8 cellular contexts compared by ENCODE assay signal in the genomic region with DNA sequence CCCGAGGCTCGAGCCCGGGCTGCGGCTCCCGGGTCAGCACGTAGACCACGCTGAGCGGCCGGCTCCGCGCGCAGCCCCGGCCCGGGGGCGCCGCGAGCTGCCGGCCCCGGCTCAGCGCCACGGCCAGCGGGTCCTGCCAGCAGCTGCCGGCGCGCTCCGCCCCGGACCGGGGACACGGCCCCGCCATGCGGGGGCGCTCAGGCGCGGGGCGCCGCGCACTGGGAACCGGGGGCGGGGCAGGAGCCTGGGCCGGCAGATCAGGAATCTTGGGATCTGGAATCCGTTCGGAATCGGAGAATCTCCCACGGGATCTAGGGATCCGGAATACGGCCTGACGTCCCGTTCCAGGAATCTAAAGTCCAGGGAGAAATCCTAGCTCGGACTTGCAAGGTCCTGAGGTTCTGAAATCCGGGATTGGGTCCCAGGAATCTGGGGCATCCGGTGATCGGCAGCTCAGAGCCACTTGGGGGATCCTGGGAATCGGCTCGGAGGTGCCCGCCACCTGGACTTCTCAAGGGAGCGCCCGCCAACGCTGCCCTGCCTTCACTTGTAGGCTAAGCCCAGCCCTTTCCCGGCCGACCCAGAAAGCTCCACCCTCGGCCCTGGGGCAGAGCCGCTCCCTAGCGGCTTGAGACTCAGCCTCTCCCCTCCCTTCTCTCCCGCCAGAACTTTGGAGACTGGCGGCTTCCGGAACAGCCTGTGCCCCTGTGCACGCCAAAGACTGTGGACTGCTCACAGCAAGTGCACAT. TPM values are rescaled to one million over a fixed set of nuclear protein-coding genes. Genes with fewer than 3 reads are reported as not detected.
DNase-seq lines count a peak whose midpoint lies in the region; ATAC-seq and TF ChIP-seq lines count a peak whose summit lies in the region.

A gene with protein sequence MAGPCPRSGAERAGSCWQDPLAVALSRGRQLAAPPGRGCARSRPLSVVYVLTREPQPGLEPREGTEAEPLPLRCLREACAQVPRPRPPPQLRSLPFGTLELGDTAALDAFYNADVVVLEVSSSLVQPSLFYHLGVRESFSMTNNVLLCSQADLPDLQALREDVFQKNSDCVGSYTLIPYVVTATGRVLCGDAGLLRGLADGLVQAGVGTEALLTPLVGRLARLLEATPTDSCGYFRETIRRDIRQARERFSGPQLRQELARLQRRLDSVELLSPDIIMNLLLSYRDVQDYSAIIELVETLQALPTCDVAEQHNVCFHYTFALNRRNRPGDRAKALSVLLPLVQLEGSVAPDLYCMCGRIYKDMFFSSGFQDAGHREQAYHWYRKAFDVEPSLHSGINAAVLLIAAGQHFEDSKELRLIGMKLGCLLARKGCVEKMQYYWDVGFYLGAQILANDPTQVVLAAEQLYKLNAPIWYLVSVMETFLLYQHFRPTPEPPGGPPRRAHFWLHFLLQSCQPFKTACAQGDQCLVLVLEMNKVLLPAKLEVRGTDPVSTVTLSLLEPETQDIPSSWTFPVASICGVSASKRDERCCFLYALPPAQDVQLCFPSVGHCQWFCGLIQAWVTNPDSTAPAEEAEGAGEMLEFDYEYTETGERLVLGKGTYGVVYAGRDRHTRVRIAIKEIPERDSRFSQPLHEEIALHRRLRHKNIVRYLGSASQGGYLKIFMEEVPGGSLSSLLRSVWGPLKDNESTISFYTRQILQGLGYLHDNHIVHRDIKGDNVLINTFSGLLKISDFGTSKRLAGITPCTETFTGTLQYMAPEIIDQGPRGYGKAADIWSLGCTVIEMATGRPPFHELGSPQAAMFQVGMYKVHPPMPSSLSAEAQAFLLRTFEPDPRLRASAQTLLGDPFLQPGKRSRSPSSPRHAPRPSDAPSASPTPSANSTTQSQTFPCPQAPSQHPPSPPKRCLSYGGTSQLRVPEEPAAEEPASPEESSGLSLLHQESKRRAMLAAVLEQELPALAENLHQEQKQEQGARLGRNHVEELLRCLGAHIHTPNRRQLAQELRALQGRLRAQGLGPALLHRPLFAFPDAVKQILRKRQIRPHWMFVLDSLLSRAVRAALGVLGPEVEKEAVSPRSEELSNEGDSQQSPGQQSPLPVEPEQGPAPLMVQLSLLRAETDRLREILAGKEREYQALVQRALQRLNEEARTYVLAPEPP (N-terminal part only) (minus strand): TSS at position 551 of the 749 bp plus-strand sequence. CDS start 364 bp downstream, at position 187.

- peak; percentile 61 for DNase-seq in SIG-M5 treated with dmso at 0.1 percent for 504 hours (lab: John Stamatoyannopoulos, UW; ENCODE audit: unreplicated experiment)
- DNase-seq in SIG-M5 (lab: John Stamatoyannopoulos, UW): no peak
- peak; percentile 88 for DNase-seq in HPDE6-E6E7 (ENCODE audit: extremely low spot score)
- peak; percentile 59 for DNase-seq in NOMO-1 treated with DMSO at 0.1 percent for 48 hours (lab: John Stamatoyannopoulos, UW; ENCODE audit: unreplicated experiment)
- DNase-seq in activated effector memory CD4-positive, alpha-beta T cell treated with anti-CD3 and anti-CD28 coated beads, Interleukin-2, amount 50 U/mL, for 16 hours: peak; percentile 78
- peak; percentile 76 for DNase-seq in fibroblast of villous mesenchyme (ENCODE audit: low read depth)
- peak in 6 of 9 donors; percentile 20 to 71 (median 32) for DNase-seq in naive thymus-derived CD4-positive, alpha-beta T cell
- DNase-seq in tibial nerve (ENCODE audit: low spot score in 2 of 2): peak; percentile 83 to 85

- peaks cover 13 to 17% of the 10 kb centered on the region in 2 donors for H3K4me1 ChIP-seq in naive thymus-derived CD4-positive, alpha-beta T cell (ENCODE audit: control insufficient read depth in 2 of 2, insufficient read depth in 2 of 2, low read length in 2 of 2)
- peaks cover 0 to 52% (median 33%) of the 10 kb centered on the region in 4 donors for H3K4me1 ChIP-seq in tibial nerve

- peak; percentile 34 to 93 for TF ChIP-seq EP300 in tibial nerve (IDR thresholded peaks at IDR 0.05)

- no peaks in the 10 kb centered on the region for H3K9me3 Mint-ChIP-seq in naive thymus-derived CD4-positive, alpha-beta T cell

- H3K27ac Mint-ChIP-seq in naive thymus-derived CD4-positive, alpha-beta T cell: peak within 1 kb of the TSS; percentile 54 to 90 (median 73)

- peaks cover 21 to 52% (median 41%) of the 10 kb centered on the region in 7 donors for H3K4me1 Mint-ChIP-seq in naive thymus-derived CD4-positive, alpha-beta T cell

- no peaks in the 10 kb centered on the region for H3K27me3 ChIP-seq in naive thymus-derived CD4-positive, alpha-beta T cell (ENCODE audit: control insufficient read depth in 2 of 2, insufficient read depth in 2 of 2, low read length in 2 of 2)
- no peaks in the 10 kb centered on the region for H3K27me3 ChIP-seq in tibial nerve

- no peaks in the 10 kb centered on the region for H3K36me3 Mint-ChIP-seq in naive thymus-derived CD4-positive, alpha-beta T cell

- ATAC-seq in naive thymus-derived CD4-positive, alpha-beta T cell: peak; percentile 59

- no peaks in the 10 kb centered on the region for H3K36me3 ChIP-seq in naive thymus-derived CD4-positive, alpha-beta T cell (ENCODE audit: control insufficient read depth in 2 of 3, insufficient read depth in 3 of 3, low read length in 3 of 3)
- peaks cover 0 to 32% (median 6%) of the 10 kb centered on the region in 3 donors for H3K36me3 ChIP-seq in tibial nerve

- H3K4me3 ChIP-seq in fibroblast of villous mesenchyme (ENCODE audit: low read depth, low read length) (peak within 1 kb of the TSS; percentile 83), tibial nerve (peak within 1 kb of the TSS; percentile 66 to 82 (median 74))
- peak within 1 kb of the TSS; percentile 61 for H3K4me3 ChIP-seq in naive thymus-derived CD4-positive, alpha-beta T cell (ENCODE audit: low read length)

- POLR2A ChIA-PET in naive thymus-derived CD4-positive, alpha-beta T cell (lab: Charles Lee): interaction anchor here (0.6 to 2.1 kb wide), 6 partner anchors 8 to 44 kb away, joined by 3 to 14 read pairs (median 6); a partner anchor contains a TSS

- peak within 1 kb of the TSS; percentile 76 to 93 (median 89) for H3K4me3 Mint-ChIP-seq in naive thymus-derived CD4-positive, alpha-beta T cell

- H3K27ac ChIP-seq in naive thymus-derived CD4-positive, alpha-beta T cell (ENCODE audit: low read depth, low read length): peak within 1 kb of the TSS; percentile 60
- peak within 1 kb of the TSS; percentile 95 to 100 (median 97) for H3K27ac ChIP-seq in tibial nerve

- intact Hi-C loops in naive thymus-derived CD4-positive, alpha-beta T cell (cut with micrococcal nuclease): loop anchor here (1.0 to 2.0 kb wide), 3 partner anchors 17 to 34 kb away; a partner anchor contains a TSS

- TF ChIP-seq CTCF in fibroblast of villous mesenchyme (IDR thresholded peaks at IDR 0.05; ENCODE audit: insufficient read depth, low read depth, low read length) (peak; percentile 29), tibial nerve (IDR thresholded peaks at IDR 0.05) (peak; percentile 16 to 73 (median 45))

- CTCF ChIA-PET in naive thymus-derived CD4-positive, alpha-beta T cell (lab: Charles Lee): interaction anchor here (0.6 to 2.6 kb wide), 12 partner anchors 9 to 296 kb away, joined by 3 to 18 read pairs (median 4); a partner anchor contains a TSS

- H3K27me3 Mint-ChIP-seq in naive thymus-derived CD4-positive, alpha-beta T cell: no peaks in the 10 kb centered on the region

- H3K9me3 ChIP-seq in naive thymus-derived CD4-positive, alpha-beta T cell (ENCODE audit: control insufficient read depth in 2 of 3, low read length in 3 of 3): no peaks in the 10 kb centered on the region
- no peaks in the 10 kb centered on the region for H3K9me3 ChIP-seq in tibial nerve

- 0 to 2% methylated on average over 26 of the region's 67 CpGs for WGBS in tibial nerve, 2 donors

- peak; percentile 65 to 80 for TF ChIP-seq POLR2A in tibial nerve (IDR thresholded peaks at IDR 0.05)

RNA-seq across cellular contexts. Expression of the gene that starts here (rescaled TPM):
- total RNA-seq in fibroblast of villous mesenchyme (24.2 and 25.9 TPM in 2 replicates), tibial nerve (100 to 1,000 TPM in 2 of 4 donors, 10 to 100 TPM in 2; 82.2 to 122 (median 101) TPM)
- 10 to 100 TPM; 13.0 to 17.0 (median 15.2) TPM for total RNA-seq in naive thymus-derived CD4-positive, alpha-beta T cell
- 1 to 10 TPM; 5.9 to 6.6 TPM for polyA plus RNA-seq in naive thymus-derived CD4-positive, alpha-beta T cell
